Comparison of ENCODE assay signal across 9 cellular contexts in the genomic region with DNA sequence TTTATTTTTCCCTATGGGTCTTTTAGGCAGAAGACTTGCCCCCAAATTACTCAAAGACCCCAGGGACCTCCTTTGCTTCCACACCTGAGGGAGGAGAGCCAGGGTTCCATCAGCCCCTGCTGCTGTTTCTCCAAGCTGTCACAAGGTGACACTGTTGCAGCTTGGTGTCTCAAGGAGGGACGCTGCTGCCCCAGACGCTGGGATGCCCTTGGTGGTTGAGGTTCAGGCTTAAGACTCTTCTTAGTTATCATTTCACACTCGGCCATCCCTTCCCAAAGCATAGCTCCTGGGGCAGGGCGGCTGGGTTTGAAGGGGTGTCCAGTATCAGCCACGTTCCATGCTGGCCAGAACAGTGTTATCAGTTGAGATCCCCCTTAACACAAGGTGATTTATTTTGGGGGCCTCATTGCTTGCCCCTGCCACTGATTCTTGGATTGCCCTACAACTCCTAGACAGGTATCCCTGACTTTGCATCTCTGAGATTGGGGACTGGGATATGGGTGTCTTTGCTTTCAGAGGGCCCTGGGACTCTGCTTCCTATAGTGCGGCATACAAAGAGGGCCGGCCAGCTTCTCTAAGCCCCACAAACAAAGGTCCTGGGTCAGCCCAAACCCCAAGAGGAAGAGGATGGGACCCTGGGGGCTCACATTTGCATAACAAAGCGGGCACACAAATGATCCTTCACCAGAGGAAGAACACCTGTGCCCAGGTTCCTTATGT. TPM values are rescaled to one million over a fixed set of nuclear protein-coding genes. Genes with fewer than 3 reads are reported as not detected.
DNase-seq lines count a peak whose midpoint lies in the region; ATAC-seq lines count a peak whose summit lies in the region.
"Had no signal": no experiment of that assay in that cellular context is flagged by ENCODE, and none has a peak within 500 bp of the region (broad histone marks: within the 10 kb centered on the region; RNA-seq: fewer than 3 reads in every experiment).

No MANE protein-coding gene starts in this region.

- H3K4me3 ChIP-seq in GM23248 (no peak overlapping the region), MG63 (no peak overlapping the region)
- H3K4me3 ChIP-seq: BLaER1 had no signal

- no peaks in the 10 kb centered on the region for H3F3A ChIP-seq in GM23248 (ENCODE audit: insufficient read depth)

- no peaks in the 10 kb centered on the region for H4K20me1 ChIP-seq in GM23248 (ENCODE audit: insufficient read depth)
- H4K20me1 ChIP-seq: BLaER1 had no signal

- H3K9me3 ChIP-seq in GM23248 (ENCODE audit: low read depth), result no peaks in the 10 kb centered on the region
- H3K9me3 ChIP-seq in MG63, result no peaks in the 10 kb centered on the region
- H3K9me3 ChIP-seq: BLaER1 had no signal

- DNase-seq in NCI-H1417 (lab: John Stamatoyannopoulos, UW) (peak; percentile 29 to 65 (median 60)), NCI-H1417 treated with DMSO at 0.1 percent for 48 hours (lab: John Stamatoyannopoulos, UW) (no peak), GM23248 (peak; percentile 81), MG63 (peak; percentile 46), T-helper 2 cell (peak in 4 of 5 experiments; percentile 21 to 84 (median 44)), T47D (ENCODE audit: low read depth in 1 of 2, low spot score in 1 of 2) (peak; percentile 63 to 70), left colon (peak; percentile 52 to 60)
- peak; percentile 66 for DNase-seq in stimulated activated naive CD8-positive, alpha-beta T cell treated with anti-CD3 and anti-CD28 coated beads, Interleukin-15, Interleukin-2, amounts not matched to agents 100 U/mL and 50 U/mL, for 24 hours

- intact Hi-C loops in left colon (cut with DNase I, micrococcal nuclease), result loop anchor here in 1 of 2 donors (10.0 kb wide), 1 partner anchor 82 kb away; no protein-coding TSS in a partner anchor

- no peaks in the 10 kb centered on the region for H3K79me2 ChIP-seq in GM23248 (ENCODE audit: insufficient read depth)

- H3K4me1 ChIP-seq in GM23248 (ENCODE audit: insufficient read depth), result no peaks in the 10 kb centered on the region

- H3K9me2 ChIP-seq in GM23248 (ENCODE audit: insufficient read depth), result no peaks in the 10 kb centered on the region

- peaks cover 30% of the 10 kb centered on the region for H3K27me3 ChIP-seq in GM23248 (replicated peaks; ENCODE audit: insufficient read depth)
- peaks cover 6% of the 10 kb centered on the region; the same call in 1 of the 2 replicates for H3K27me3 ChIP-seq in MG63
- H3K27me3 ChIP-seq: BLaER1 had no signal

- in situ Hi-C loops in GM23248 (cut with MboI) (no loop called here), T47D (cut with HindIII; ENCODE audit: low pct_unique_long_range_greater_than_20kb, low sequenced_read_pairs) (no loop called here)

- H2AFZ ChIP-seq in GM23248, result no peak overlapping the region

- H3K36me3 ChIP-seq in GM23248 (ENCODE audit: low read depth) (no peaks in the 10 kb centered on the region), MG63 (no peaks in the 10 kb centered on the region)
- H3K36me3 ChIP-seq: BLaER1 had no signal

- WGBS in GM23248 (ENCODE audit: low coverage in 1 of 2, low lambda C conversion rate in 2 of 2, missing lambda C conversion rate in 2 of 2), 2 experiments, result 28 to 30% methylated on average over 8 of the region's 8 CpGs

- no peak overlapping the region for H3K4me2 ChIP-seq in GM23248 (ENCODE audit: unreplicated experiment)
- H3K4me2 ChIP-seq: BLaER1 had no signal

- ATAC-seq in left colon, result peak; percentile 81
- no peak for ATAC-seq in stimulated activated naive CD8-positive, alpha-beta T cell treated with anti-CD3 and anti-CD28 coated beads, Interleukin-15, Interleukin-2, amounts not matched to agents 100 U/mL and 50 U/mL, for 24 hours

- H3K9ac ChIP-seq in GM23248, result no peak overlapping the region
- H3K9ac ChIP-seq: BLaER1 had no signal

- H3K27ac ChIP-seq in GM23248, result no peak overlapping the region
- H3K27ac ChIP-seq: BLaER1 had no signal

RNA-seq across cellular contexts. Expression of a gene that starts 22.7 kb away (rescaled TPM):
- total RNA-seq in GM23248 (2014; rRNA removed; shearing (Covaris generic)), result not detected in 2 replicates
- 0.20 TPM in 1 of 2 replicates, not detected in the other for polyA plus RNA-seq in GM23248 (2016; fragmentation: Nextera tagmentation; extraction: Ambion mirVana)
- total RNA-seq in MG63 (2014; rRNA removed; shearing (Covaris generic); ENCODE audit: low replicate concordance), result not detected in 2 replicates
- under 1 TPM; 0.34 TPM for total RNA-seq in left colon

RNA-seq across cellular contexts. Expression of a gene that starts 37.6 kb away (rescaled TPM):
- total RNA-seq in GM23248 (2014; rRNA removed; shearing (Covaris generic)), result 35.0 and 38.9 TPM in 2 replicates
- 47.3 and 51.2 TPM in 2 replicates for polyA plus RNA-seq in GM23248 (2016; fragmentation: Nextera tagmentation; extraction: Ambion mirVana)
- total RNA-seq in MG63 (2014; rRNA removed; shearing (Covaris generic); ENCODE audit: low replicate concordance), result 31.2 and 37.1 TPM in 2 replicates
- 1,000 to 10,000 TPM; 2,207 to 2,247 TPM for total RNA-seq in left colon

Comparison
In these comparisons a context has a peak if more than half of its experiments do, and no peak if none do; other contexts are left out.
1. RNA of a gene that starts 37.6 kb away (total RNA-seq): 2,207 to 2,247 TPM in left colon; 35.0 to 38.9 TPM in GM23248 and 31.2 to 37.1 TPM in MG63; every median in the first group is over 10 times any median in the second.